8 cellular contexts compared by ENCODE assay signal in genomic region chr6:144064402-144064830, GRCh38. TPM values are rescaled to one million over a fixed set of nuclear protein-coding genes. Genes with fewer than 3 reads are reported as not detected.
DNase-seq lines count a peak whose midpoint lies in the region; ATAC-seq and FAIRE-seq lines count a peak whose summit lies in the region.

No MANE protein-coding gene starts in this region.

- 0% methylated on average over 44 of the region's 44 CpGs for WGBS in ectodermal cell, 2 experiments

- peak; percentile 23 for DNase-seq in AG20443 (ENCODE audit: low spot score)
- DNase-seq in HUDEP-2 (lab: John Stamatoyannopoulos, UW; ENCODE audit: unreplicated experiment in 76 of 76), result peak in 47 of 76 experiments; percentile 12 to 69 (median 46)
- peak; percentile 87 for DNase-seq in activated CD4-positive, alpha-beta T cell treated with anti-CD3 and anti-CD28 coated beads, Interleukin-2, amount 10 ng/mL, durations not matched to agents 24 days and 14 days
- peak; percentile 18 for DNase-seq in mucosa of gallbladder (ENCODE audit: low spot score)
- peak; percentile 48 to 68 for DNase-seq in stimulated activated CD8-positive, alpha-beta memory T cell treated with anti-CD3 and anti-CD28 coated beads, Interleukin-7, amount 100 ng/mL, for 4 hours (ENCODE audit: low read depth in 2 of 2)
- no peak for DNase-seq in HTR-8/SVneo (ENCODE audit: insufficient read length, low spot score)

- peaks cover 42% of the 10 kb centered on the region for H3K4me1 Mint-ChIP-seq in activated CD4-positive, alpha-beta T cell treated with anti-CD3 and anti-CD28 coated beads, Interleukin-2, amount 10 ng/mL, durations not matched to agents 24 days and 14 days

- peaks cover 4% of the 10 kb centered on the region for H3K9me3 Mint-ChIP-seq in activated CD4-positive, alpha-beta T cell treated with anti-CD3 and anti-CD28 coated beads, Interleukin-2, amount 10 ng/mL, durations not matched to agents 24 days and 14 days

- no peak overlapping the region for H3K27ac ChIP-seq in ectodermal cell (ENCODE audit: insufficient read depth, low read depth, low read length, poor library complexity, severe bottlenecking)

- no peaks in the 10 kb centered on the region for H3K27me3 Mint-ChIP-seq in activated CD4-positive, alpha-beta T cell treated with anti-CD3 and anti-CD28 coated beads, Interleukin-2, amount 10 ng/mL, durations not matched to agents 24 days and 14 days

- peaks cover 4% of the 10 kb centered on the region for H3K4me1 ChIP-seq in ectodermal cell (ENCODE audit: control insufficient read depth, insufficient read depth, low read length)

- H3K9me3 ChIP-seq in ectodermal cell (ENCODE audit: control insufficient read depth, low read length), result no peaks in the 10 kb centered on the region

- H3K27me3 ChIP-seq in ectodermal cell (ENCODE audit: control insufficient read depth, insufficient read depth, low read length, poor library complexity, severe bottlenecking), result peaks cover 65% of the 10 kb centered on the region

- no peaks in the 10 kb centered on the region for H3K36me3 Mint-ChIP-seq in activated CD4-positive, alpha-beta T cell treated with anti-CD3 and anti-CD28 coated beads, Interleukin-2, amount 10 ng/mL, durations not matched to agents 24 days and 14 days (ENCODE audit: low read depth)

- intact Hi-C loops in activated CD4-positive, alpha-beta T cell treated with anti-CD3 and anti-CD28 coated beads, Interleukin-2, amount 10 ng/mL, durations not matched to agents 24 days and 14 days (cut with micrococcal nuclease), result loop anchor here (1.0 to 10.0 kb wide), 7 partner anchors 9 to 1120 kb away; partner anchors contain the start of genes ADAT2, HIVEP2, LTV1 and PEX3

- H3K36me3 ChIP-seq in ectodermal cell (ENCODE audit: control insufficient read depth, insufficient read depth, low read length), result no peaks in the 10 kb centered on the region

- peak overlapping the region; percentile 92 for H3K4me3 Mint-ChIP-seq in activated CD4-positive, alpha-beta T cell treated with anti-CD3 and anti-CD28 coated beads, Interleukin-2, amount 10 ng/mL, durations not matched to agents 24 days and 14 days

- ATAC-seq in GM19467 (IDR thresholded peaks at IDR 0.05; ENCODE audit: unreplicated experiment), result peak; percentile 7

- FAIRE-seq in HTR-8/SVneo (lab: Jason Lieb, UNC), result no peak

- H3K27ac Mint-ChIP-seq in activated CD4-positive, alpha-beta T cell treated with anti-CD3 and anti-CD28 coated beads, Interleukin-2, amount 10 ng/mL, durations not matched to agents 24 days and 14 days, result peak overlapping the region; percentile 84

- peak overlapping the region; percentile 55 for H3K4me3 ChIP-seq in ectodermal cell (ENCODE audit: insufficient read depth, low read depth, low read length)

RNA-seq across cellular contexts. Expression of gene SF3B5, which starts 31.0 kb away (rescaled TPM):
- 214 and 217 TPM in 2 replicates for total RNA-seq in activated CD4-positive, alpha-beta T cell treated with anti-CD3 and anti-CD28 coated beads, Interleukin-2, amount 10 ng/mL, durations not matched to agents 24 days and 14 days
- polyA plus RNA-seq in ectodermal cell (2013, experiment 1 of 4), result 148 TPM
- polyA plus RNA-seq in ectodermal cell (2013, experiment 2 of 4), result 149 TPM
- polyA plus RNA-seq in ectodermal cell (2013, experiment 3 of 4), result 152 TPM
- polyA plus RNA-seq in ectodermal cell (2013, experiment 4 of 4), result 167 TPM
- total RNA-seq in mucosa of gallbladder, result 124 TPM

RNA-seq across cellular contexts. Expression of gene PLAGL1, which starts 56.4 kb away (rescaled TPM):
- 14.6 and 19.8 TPM in 2 replicates for total RNA-seq in activated CD4-positive, alpha-beta T cell treated with anti-CD3 and anti-CD28 coated beads, Interleukin-2, amount 10 ng/mL, durations not matched to agents 24 days and 14 days
- polyA plus RNA-seq in ectodermal cell (2013, experiment 1 of 4), result 26.5 TPM
- polyA plus RNA-seq in ectodermal cell (2013, experiment 2 of 4), result 18.0 TPM
- 17.3 TPM for polyA plus RNA-seq in ectodermal cell (2013, experiment 3 of 4)
- 19.2 TPM for polyA plus RNA-seq in ectodermal cell (2013, experiment 4 of 4)
- total RNA-seq in mucosa of gallbladder, result 25.3 TPM
